Comparison of ENCODE assay signal across 9 cellular contexts in genomic region chr2:147181351-147182029, GRCh38.
DNase-seq lines count a peak whose midpoint lies in the region; ATAC-seq and TF ChIP-seq lines count a peak whose summit lies in the region.
"Had no signal": no experiment of that assay in that cellular context is flagged by ENCODE, and none has a peak within 500 bp of the region (broad histone marks: within the 10 kb centered on the region; RNA-seq: fewer than 3 reads in every experiment).

No MANE protein-coding gene starts in this region.

- H4K8ac ChIP-seq in H9 (replicated peaks; ENCODE audit: insufficient read length, low read depth, low read length): no peak overlapping the region

- H3K4me2 ChIP-seq in H9 (ENCODE audit: insufficient read depth, insufficient read length, low read length): no peak overlapping the region

- H3K4me1 ChIP-seq in colonic mucosa: no peaks in the 10 kb centered on the region
- no peaks in the 10 kb centered on the region; the same call in 1 of the 2 replicates for H3K4me1 ChIP-seq in H9 (ENCODE audit: insufficient read depth, low read length)

- H3K27me3 Mint-ChIP-seq in H9 (ENCODE audit: low read depth): no peaks in the 10 kb centered on the region

- H4K5ac ChIP-seq in H9 (ENCODE audit: insufficient read length, low read depth, low read length): no peak overlapping the region

- no peak overlapping the region for H3K23ac ChIP-seq in H9 (ENCODE audit: insufficient read length, low read depth, low read length)

- H2BK5ac ChIP-seq in H9 (ENCODE audit: insufficient read length, low read length): no peak overlapping the region

- H3K36me3 Mint-ChIP-seq in H9 (ENCODE audit: insufficient read depth in 1 of 3, low read depth in 3 of 3): peaks cover 2 to 34% (median 8%) of the 10 kb centered on the region in 3 experiments; a peak in 6 of 7 replicates

- H3K4me3 Mint-ChIP-seq in H9: no peak overlapping the region
- H3K4me3 Mint-ChIP-seq: activated naive CD4-positive, alpha-beta T cell treated with anti-CD3 and anti-CD28 coated beads, Interleukin-2, amount 50 U/mL, for 24 hours had no signal

- H3K36me3 ChIP-seq in colonic mucosa (no peaks in the 10 kb centered on the region), brain microvascular endothelial cell (replicated peaks) (no peaks in the 10 kb centered on the region)

- in situ Hi-C loops in brain microvascular endothelial cell (cut with HindIII; ENCODE audit: low pct_ligation_motif_present, low sequenced_read_pairs): no loop called here

- no peaks in the 10 kb centered on the region for H3K23me2 ChIP-seq in H9 (ENCODE audit: insufficient read length, low read depth, low read length, poor library complexity, severe bottlenecking)

- H3K4ac ChIP-seq in H9 (ENCODE audit: low read depth, low read length): no peak overlapping the region

- no CpG with 5 or more reads among the region's 2 CpGs for WGBS in H9 (ENCODE audit: extremely low coverage, insufficient read length, low lambda C conversion rate)

- H3K27ac ChIP-seq in colonic mucosa (peak overlapping the region; percentile 17), brain microvascular endothelial cell (no peak overlapping the region), H9 (ENCODE audit: insufficient read length, low read depth, low read length) (no peak overlapping the region)

- H4K91ac ChIP-seq in H9 (ENCODE audit: insufficient read length, low read depth, low read length): no peak overlapping the region

- intact Hi-C loops in colonic mucosa (cut with DNase I): no loop called here

- no peaks in the 10 kb centered on the region for H4K20me1 ChIP-seq in H9 (ENCODE audit: control insufficient read depth, insufficient read depth, insufficient read length)

- H3K4me3 ChIP-seq in colonic mucosa (no peak overlapping the region), brain microvascular endothelial cell (ENCODE audit: low read depth, low read length) (no peak overlapping the region)

- no peak for DNase-seq in colonic mucosa
- no peak for DNase-seq in NCI-H748 treated with DMSO at 0.1 percent for 48 hours (lab: John Stamatoyannopoulos, UW)
- no peak for DNase-seq in brain microvascular endothelial cell
- no peak for DNase-seq in Kasumi-1 (lab: John Stamatoyannopoulos, UW)
- DNase-seq in H9: no peak

- no peak overlapping the region for H3K9ac ChIP-seq in colonic mucosa (ENCODE audit: low read depth in 2 of 2, low read length in 2 of 2)
- no peak overlapping the region for H3K9ac ChIP-seq in H9 (ENCODE audit: extremely low read depth, insufficient read length, low read length)

- no peak overlapping the region for H2BK15ac ChIP-seq in H9 (ENCODE audit: low read depth, low read length)

- ATAC-seq in GM18517 (IDR thresholded peaks at IDR 0.05; ENCODE audit: unreplicated experiment): peak; percentile 67
- ATAC-seq in GM19467 (IDR thresholded peaks at IDR 0.05; ENCODE audit: unreplicated experiment): peak; percentile 59
- ATAC-seq in HG03039 (IDR thresholded peaks at IDR 0.05; ENCODE audit: unreplicated experiment): peak; percentile 58

- no peak overlapping the region for H3K27ac Mint-ChIP-seq in H9
- H3K27ac Mint-ChIP-seq: activated naive CD4-positive, alpha-beta T cell treated with anti-CD3 and anti-CD28 coated beads, Interleukin-2, amount 50 U/mL, for 24 hours had no signal

- H3K27me3 ChIP-seq in colonic mucosa (no peaks in the 10 kb centered on the region), brain microvascular endothelial cell (replicated peaks) (no peaks in the 10 kb centered on the region), H9 (ENCODE audit: insufficient read depth, low read length) (no peaks in the 10 kb centered on the region)

- H3K18ac ChIP-seq in H9 (ENCODE audit: insufficient read length, low read depth, low read length): no peak overlapping the region

- no peak overlapping the region for H2BK120ac ChIP-seq in H9 (ENCODE audit: low read depth, low read length, poor library complexity, severe bottlenecking)

- no peaks in the 10 kb centered on the region for H3K79me1 ChIP-seq in H9 (ENCODE audit: insufficient read depth, low read depth, low read length, poor library complexity, severe bottlenecking)

- H3K56ac ChIP-seq in H9 (ENCODE audit: insufficient read length, low read depth, low read length): no peak overlapping the region

- H2BK12ac ChIP-seq in H9 (ENCODE audit: insufficient read length, low read depth, low read length): no peak overlapping the region

- peaks cover 11 to 20% of the 10 kb centered on the region in 2 experiments for H3K4me1 Mint-ChIP-seq in H9

- H2AK5ac ChIP-seq in H9 (ENCODE audit: insufficient read length, low read length): no peak overlapping the region

- H2BK20ac ChIP-seq in H9 (ENCODE audit: low read depth, low read length, poor library complexity, severe bottlenecking): no peak overlapping the region

- H3K14ac ChIP-seq in H9 (ENCODE audit: insufficient read depth, low read length): no peak overlapping the region

- no peak overlapping the region for H3T11ph ChIP-seq in H9 (ENCODE audit: low read length)

- no peak overlapping the region for H2AFZ ChIP-seq in H9 (ENCODE audit: low read length)

- TF ChIP-seq CTCF in colonic mucosa (IDR thresholded peaks at IDR 0.05) (no peak), brain microvascular endothelial cell (IDR thresholded peaks at IDR 0.05; ENCODE audit: low read depth, low read length, missing control alignments) (no peak), H9 (conservative IDR thresholded peaks at IDR 0.05) (no peak)

- H3K9me3 ChIP-seq in colonic mucosa (no peaks in the 10 kb centered on the region), H9 (ENCODE audit: control insufficient read depth, low read depth, low read length) (no peaks in the 10 kb centered on the region)

- H3K79me2 ChIP-seq in H9 (ENCODE audit: insufficient read depth, low read length): no peaks in the 10 kb centered on the region

- peaks cover 11 to 22% of the 10 kb centered on the region in 2 experiments for H3K9me3 Mint-ChIP-seq in H9
